13 cellular contexts compared by ENCODE assay signal in the genomic region with DNA sequence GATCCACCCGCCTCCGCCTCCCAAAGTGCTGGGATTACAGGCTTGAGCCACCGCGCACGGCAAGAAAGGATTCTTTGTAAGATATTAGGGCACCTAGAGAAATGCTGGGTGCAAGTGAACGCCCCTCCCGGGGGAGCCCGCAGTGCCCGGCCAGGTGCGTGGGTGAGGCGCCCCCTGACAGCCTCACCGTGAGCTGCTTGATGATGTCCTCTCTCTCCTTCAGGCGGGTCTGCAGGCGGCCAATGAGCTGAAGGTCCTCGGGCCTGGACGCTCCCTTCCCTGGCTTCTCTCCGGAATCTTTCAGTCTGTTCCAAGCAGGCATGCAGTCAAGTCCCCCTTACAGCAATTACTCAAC. TPM values are rescaled to one million over a fixed set of nuclear protein-coding genes. Genes with fewer than 3 reads are reported as not detected.
DNase-seq lines count a peak whose midpoint lies in the region; ATAC-seq and TF ChIP-seq lines count a peak whose summit lies in the region.
"Had no signal": no experiment of that assay in that cellular context is flagged by ENCODE, and none has a peak within 500 bp of the region (broad histone marks: within the 10 kb centered on the region; RNA-seq: fewer than 3 reads in every experiment).

No MANE protein-coding gene starts in this region.

- CTCF ChIA-PET in PC-9 (lab: Charles Lee): no interaction called here

- H3K36me3 ChIP-seq in upper lobe of left lung (peaks cover 4 to 49% (median 33%) of the 10 kb centered on the region in 4 donors), PC-9 (ENCODE audit: low read depth) (0 out of 2 replicates have a peak, but pooled peaks cover 4% of the 10 kb centered on the region)

- no peaks in the 10 kb centered on the region for H3K4me1 ChIP-seq in right cardiac atrium (ENCODE audit: control insufficient read depth, insufficient read depth, low read length)
- H3K4me1 ChIP-seq in upper lobe of left lung: no peaks in the 10 kb centered on the region
- H3K4me1 ChIP-seq in PC-9 (replicated peaks; ENCODE audit: insufficient read depth): no peaks in the 10 kb centered on the region
- H3K4me1 ChIP-seq: SJCRH30 had no signal

- no peaks in the 10 kb centered on the region for H3K79me2 ChIP-seq in PC-9 (ENCODE audit: low read depth)

- TF ChIP-seq POLR2A in upper lobe of left lung (IDR thresholded peaks at IDR 0.05): peak in 1 of 4 donors; percentile 6

- WGBS in right cardiac atrium: 87% methylated on average over 17 of the region's 17 CpGs
- WGBS in upper lobe of left lung, 2 donors: 92 to 93% methylated on average over 11 to 17 of the region's 17 CpGs

- no peaks in the 10 kb centered on the region; the same call in 1 of the 2 replicates for H4K20me1 ChIP-seq in PC-9 (ENCODE audit: insufficient read depth)

- no peaks in the 10 kb centered on the region for H3K9me3 ChIP-seq in right cardiac atrium (ENCODE audit: control insufficient read depth, low read length)
- no peaks in the 10 kb centered on the region for H3K9me3 ChIP-seq in upper lobe of left lung
- H3K9me3 ChIP-seq in PC-9 (ENCODE audit: insufficient read depth, low read depth): no peaks in the 10 kb centered on the region
- H3K9me3 ChIP-seq: esophagus muscularis mucosa, SJCRH30 had no signal

- DNase-seq in stimulated activated naive CD8-positive, alpha-beta T cell treated with anti-CD3 and anti-CD28 coated beads, Interleukin-15, amount 100 ng/mL, for 72 hours: no peak
- no peak for DNase-seq in stimulated activated naive CD8-positive, alpha-beta T cell treated with anti-CD3 and anti-CD28 coated beads, Interleukin-15, Interleukin-2, amounts not matched to agents 100 U/mL and 50 U/mL, for 24 hours
- DNase-seq in right cardiac atrium (no peak), upper lobe of left lung (peak in 1 of 2 donors; percentile 60), PC-9 (no peak), GM19238 (ENCODE audit: insufficient read length, low spot score) (no peak)

- H3K27ac Mint-ChIP-seq in stimulated activated naive CD8-positive, alpha-beta T cell treated with anti-CD3 and anti-CD28 coated beads, Interleukin-15, amount 100 ng/mL, for 72 hours: no peak overlapping the region
- H3K27ac Mint-ChIP-seq: activated naive CD8-positive, alpha-beta T cell treated with anti-CD3 and anti-CD28 coated beads, Interleukin-2, amount 10 ng/mL, durations not matched to agents 7 days and 5 days had no signal

- H3K4me2 ChIP-seq in PC-9: no peak overlapping the region

- TF ChIP-seq CTCF in upper lobe of left lung (IDR thresholded peaks at IDR 0.05): no peak
- TF ChIP-seq CTCF in PC-9 (conservative IDR thresholded peaks at IDR 0.05): no peak

- no peak for TF ChIP-seq EP300 in upper lobe of left lung (IDR thresholded peaks at IDR 0.05)

- H3F3A ChIP-seq in PC-9 (ENCODE audit: insufficient read depth, low read depth): no peaks in the 10 kb centered on the region

- H3K4me3 Mint-ChIP-seq in stimulated activated naive CD8-positive, alpha-beta T cell treated with anti-CD3 and anti-CD28 coated beads, Interleukin-15, amount 100 ng/mL, for 72 hours: no peak overlapping the region
- H3K4me3 Mint-ChIP-seq: activated naive CD8-positive, alpha-beta T cell treated with anti-CD3 and anti-CD28 coated beads, Interleukin-2, amount 10 ng/mL, durations not matched to agents 7 days and 5 days; H9; IgD-negative memory B cell had no signal

- H2AFZ ChIP-seq in PC-9: no peak overlapping the region

- no TSS peak for BruUV-seq in PC-9 (replicated peaks; lab: Mats Ljungman, UMichigan)

- POLR2A ChIA-PET in PC-9 (lab: Charles Lee; ENCODE audit: unreplicated experiment): interaction anchor here (0.7 kb wide), 1 partner anchor 35 kb away, joined by 3 read pairs; no protein-coding TSS in a partner anchor

- peaks cover 4% of the 10 kb centered on the region for H3K4me1 Mint-ChIP-seq in stimulated activated naive CD8-positive, alpha-beta T cell treated with anti-CD3 and anti-CD28 coated beads, Interleukin-15, amount 100 ng/mL, for 72 hours
- H3K4me1 Mint-ChIP-seq: activated naive CD8-positive, alpha-beta T cell treated with anti-CD3 and anti-CD28 coated beads, Interleukin-2, amount 10 ng/mL, durations not matched to agents 7 days and 5 days had no signal

- ATAC-seq in stimulated activated naive CD8-positive, alpha-beta T cell treated with anti-CD3 and anti-CD28 coated beads, Interleukin-15, amount 100 ng/mL, for 72 hours: peak; percentile 54
- no peak for ATAC-seq in stimulated activated naive CD8-positive, alpha-beta T cell treated with anti-CD3 and anti-CD28 coated beads, Interleukin-15, Interleukin-2, amounts not matched to agents 100 U/mL and 50 U/mL, for 24 hours
- ATAC-seq in HG03342 (IDR thresholded peaks at IDR 0.05; ENCODE audit: unreplicated experiment): peak; percentile 16
- peak; percentile 20 to 27 for ATAC-seq in right cardiac atrium
- peak; percentile 3 to 13 for ATAC-seq in upper lobe of left lung (ENCODE audit: low FRiP score in 2 of 2)
- ATAC-seq in GM18861 (IDR thresholded peaks at IDR 0.05; ENCODE audit: unreplicated experiment): no peak

- intact Hi-C loops in right cardiac atrium (cut with DNase I) (loop anchor here in 3 of 4 donors (2.0 to 10.0 kb wide), 3 partner anchors 82 to 89 kb away; no protein-coding TSS in a partner anchor), PC-9 (cut with micrococcal nuclease; ENCODE audit: unreplicated experiment) (loop anchor here (10.0 kb wide), 1 partner anchor 958 kb away; no protein-coding TSS in a partner anchor)

- H3K27me3 ChIP-seq in right cardiac atrium (ENCODE audit: control insufficient read depth, insufficient read depth) (no peaks in the 10 kb centered on the region), upper lobe of left lung (no peaks in the 10 kb centered on the region), PC-9 (ENCODE audit: insufficient read depth, low read depth) (no peaks in the 10 kb centered on the region)
- H3K27me3 ChIP-seq: esophagus muscularis mucosa, SJCRH30 had no signal

- no peaks in the 10 kb centered on the region for H3K9me3 Mint-ChIP-seq in stimulated activated naive CD8-positive, alpha-beta T cell treated with anti-CD3 and anti-CD28 coated beads, Interleukin-15, amount 100 ng/mL, for 72 hours
- H3K9me3 Mint-ChIP-seq: activated naive CD8-positive, alpha-beta T cell treated with anti-CD3 and anti-CD28 coated beads, Interleukin-2, amount 10 ng/mL, durations not matched to agents 7 days and 5 days; H9; IgD-negative memory B cell had no signal

- H3K9me2 ChIP-seq in PC-9 (ENCODE audit: insufficient read depth): no peaks in the 10 kb centered on the region

- H3K27me3 Mint-ChIP-seq in stimulated activated naive CD8-positive, alpha-beta T cell treated with anti-CD3 and anti-CD28 coated beads, Interleukin-15, amount 100 ng/mL, for 72 hours: no peaks in the 10 kb centered on the region
- H3K27me3 Mint-ChIP-seq: activated naive CD8-positive, alpha-beta T cell treated with anti-CD3 and anti-CD28 coated beads, Interleukin-2, amount 10 ng/mL, durations not matched to agents 7 days and 5 days; IgD-negative memory B cell had no signal

- no peak overlapping the region for H3K27ac ChIP-seq in right cardiac atrium (ENCODE audit: low read length)
- H3K27ac ChIP-seq in upper lobe of left lung: no peak overlapping the region
- no peak overlapping the region for H3K27ac ChIP-seq in PC-9
- H3K27ac ChIP-seq: esophagus muscularis mucosa, SJCRH30 had no signal

- H3K4me3 ChIP-seq in right cardiac atrium (ENCODE audit: low read length): no peak overlapping the region
- H3K4me3 ChIP-seq in upper lobe of left lung: no peak overlapping the region
- no peak overlapping the region for H3K4me3 ChIP-seq in PC-9
- H3K4me3 ChIP-seq: esophagus muscularis mucosa, SJCRH30 had no signal

RNA-seq across cellular contexts. Expression of gene MED28, which starts 21.9 kb away (rescaled TPM):
- 10 to 100 TPM; 22.1 to 34.3 (median 29.1) TPM for total RNA-seq in right cardiac atrium
- 10.2 TPM for polyA plus RNA-seq in right cardiac atrium
- 10 to 100 TPM; 14.7 to 56.2 (median 19.0) TPM for total RNA-seq in upper lobe of left lung
- 39.0 and 43.1 TPM in 2 replicates for total RNA-seq in PC-9 (2021)

RNA-seq across cellular contexts. Expression of gene LAP3, which starts 59.3 kb away (rescaled TPM):
- total RNA-seq in right cardiac atrium (10 to 100 TPM; 36.1 to 61.6 (median 49.1) TPM), upper lobe of left lung (100 to 1,000 TPM in 1 of 6 donors, 10 to 100 TPM in 5; 70.0 to 116 (median 94.3) TPM), PC-9 (2021) (43.9 and 45.0 TPM in 2 replicates)
- polyA plus RNA-seq in right cardiac atrium: 31.2 TPM

Comparison
In these comparisons a context has a peak if more than half of its experiments do, and no peak if none do; other contexts are left out.
1. ATAC-seq: peak in stimulated activated naive CD8-positive, alpha-beta T cell treated with anti-CD3 and anti-CD28 coated beads, Interleukin-15, amount 100 ng/mL, for 72 hours (single experiment), HG03342 (single experiment), right cardiac atrium (2 of 2) and upper lobe of left lung (2 of 2); none in stimulated activated naive CD8-positive, alpha-beta T cell treated with anti-CD3 and anti-CD28 coated beads, Interleukin-15, Interleukin-2, amounts not matched to agents 100 U/mL and 50 U/mL, for 24 hours (single experiment) and GM18861 (single experiment).